ENCODE assay signal across 33 cellular contexts in the genomic region with DNA sequence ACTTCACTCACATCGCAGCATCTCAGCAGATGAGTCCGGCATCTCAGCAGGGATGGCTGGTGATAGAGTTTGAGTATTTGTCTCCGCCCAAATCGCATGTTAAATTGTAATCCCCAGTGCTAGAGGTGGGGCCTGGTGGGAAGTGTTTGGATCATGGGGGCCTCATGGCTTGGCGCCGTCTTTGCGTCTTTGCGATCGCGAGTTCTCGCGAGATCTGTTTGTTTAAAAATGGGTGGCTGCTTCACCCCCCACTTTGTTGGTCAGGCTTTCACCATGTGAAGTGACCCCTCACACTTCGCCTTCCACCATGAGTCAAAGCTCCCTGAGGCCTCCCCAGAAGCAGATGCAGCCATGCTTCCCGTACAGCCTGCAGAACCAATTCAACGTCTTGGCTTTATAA.
"Had no signal": no experiment of that assay in that cellular context is flagged by ENCODE, and none has a peak within 500 bp of the region (broad histone marks: within the 10 kb centered on the region; RNA-seq: fewer than 3 reads in every experiment).

No MANE protein-coding gene starts in this region.

- H3K4me3 Mint-ChIP-seq: activated CD4-positive, alpha-beta memory T cell treated with anti-CD3 and anti-CD28 coated beads for 36 hours; activated CD4-positive, alpha-beta T cell treated with anti-CD3 and anti-CD28 coated beads for 36 hours; activated CD4-positive, alpha-beta T cell treated with anti-CD3 and anti-CD28 coated beads, Interleukin-2, amount 10 ng/mL, durations not matched to agents 24 days and 14 days; activated CD8-positive, alpha-beta memory T cell treated with anti-CD3 and anti-CD28 coated beads, Interleukin-2, amount 10 ng/mL, durations not matched to agents 7 days and 5 days; activated CD8-positive, alpha-beta T cell treated with anti-CD3 and anti-CD28 coated beads, Interleukin-2, amount 10 ng/mL, durations not matched to agents 7 days and 5 days; activated naive CD4-positive, alpha-beta T cell treated with anti-CD3 and anti-CD28 coated beads for 36 hours; activated naive CD4-positive, alpha-beta T cell treated with anti-CD3 and anti-CD28 coated beads, Interleukin-2, amount 50 U/mL, for 24 hours; activated naive CD8-positive, alpha-beta T cell treated with anti-CD3 and anti-CD28 coated beads for 36 hours; activated naive CD8-positive, alpha-beta T cell treated with anti-CD3 and anti-CD28 coated beads, Interleukin-2, amount 50 U/mL, for 24 hours; T-helper 17 cell; T-helper 2 cell treated with Interferon-gamma antibody and Interleukin-4, amounts not matched to agents 5 μg/mL and 100 μg/mL, for 36 hours had no signal

- FAIRE-seq: endometrium, endothelial cell of umbilical vein had no signal

- H3K9me3 ChIP-seq: adrenal gland, body of pancreas, colonic mucosa, esophagus squamous epithelium had no signal

- H3K27me3 Mint-ChIP-seq: activated CD4-positive, alpha-beta memory T cell treated with anti-CD3 and anti-CD28 coated beads for 36 hours; activated CD4-positive, alpha-beta T cell treated with anti-CD3 and anti-CD28 coated beads for 36 hours; activated naive CD4-positive, alpha-beta T cell treated with anti-CD3 and anti-CD28 coated beads, Interleukin-2, amount 50 U/mL, for 24 hours; activated naive CD8-positive, alpha-beta T cell treated with anti-CD3 and anti-CD28 coated beads for 36 hours; activated naive CD8-positive, alpha-beta T cell treated with anti-CD3 and anti-CD28 coated beads, Interleukin-2, amount 50 U/mL, for 24 hours; T-helper 17 cell had no signal

- H3K9me3 Mint-ChIP-seq: activated CD4-positive, alpha-beta memory T cell treated with anti-CD3 and anti-CD28 coated beads for 36 hours; activated CD4-positive, alpha-beta T cell treated with anti-CD3 and anti-CD28 coated beads, Interleukin-2, amount 10 ng/mL, durations not matched to agents 24 days and 14 days; activated naive CD4-positive, alpha-beta T cell treated with anti-CD3 and anti-CD28 coated beads for 36 hours; activated naive CD4-positive, alpha-beta T cell treated with anti-CD3 and anti-CD28 coated beads, Interleukin-2, amount 50 U/mL, for 24 hours; activated naive CD8-positive, alpha-beta T cell treated with anti-CD3 and anti-CD28 coated beads for 36 hours; activated naive CD8-positive, alpha-beta T cell treated with anti-CD3 and anti-CD28 coated beads, Interleukin-2, amount 50 U/mL, for 24 hours; activated T-helper 1 cell treated with anti-CD3 and anti-CD28 coated beads, Interleukin-12 subunit alpha, Interleukin-12 subunit beta, Interleukin-2, Interleukin-4 antibody, amounts not matched to agents 30 ng/mL and 10 ng/mL and 1 ng/mL, durations not matched to agents 14 hours and 24 hours and 36 hours; activated T-helper 2 cell treated with anti-CD3 and anti-CD28 coated beads, Interferon-gamma antibody, Interleukin-2, Interleukin-4, amounts not matched to agents 10 μg/mL and 5 μg/mL and 100 μg/mL, durations not matched to agents 14 hours and 24 hours and 36 hours; T-helper 2 cell treated with Interferon-gamma antibody and Interleukin-4, amounts not matched to agents 5 μg/mL and 100 μg/mL, for 36 hours had no signal

- H3K27ac ChIP-seq: adrenal gland, body of pancreas, colonic mucosa, epithelial cell of prostate, esophagus squamous epithelium had no signal

- ATAC-seq: activated CD4-positive, alpha-beta T cell treated with anti-CD3 and anti-CD28 coated beads for 36 hours; activated CD8-positive, alpha-beta memory T cell treated with anti-CD3 and anti-CD28 coated beads, Interleukin-2, amount 10 ng/mL, durations not matched to agents 7 days and 5 days; activated CD8-positive, alpha-beta T cell treated with anti-CD3 and anti-CD28 coated beads, Interleukin-2, amount 10 ng/mL, durations not matched to agents 7 days and 5 days; activated naive CD8-positive, alpha-beta T cell treated with anti-CD3 and anti-CD28 coated beads, Interleukin-2, amount 50 U/mL, for 24 hours; body of pancreas; T-helper 17 cell had no signal

- H3K36me3 ChIP-seq: adrenal gland, colonic mucosa had no signal

- DNase-seq: activated CD4-positive, alpha-beta memory T cell treated with anti-CD3 and anti-CD28 coated beads for 36 hours; activated CD4-positive, alpha-beta T cell treated with anti-CD3 and anti-CD28 coated beads for 36 hours; activated CD4-positive, alpha-beta T cell treated with anti-CD3 and anti-CD28 coated beads, Interleukin-2, amount 10 ng/mL, durations not matched to agents 24 days and 14 days; activated CD4-positive, CD25-positive, alpha-beta regulatory T cell; activated CD4-positive, CD25-positive, alpha-beta regulatory T cell treated with anti-CD3 and anti-CD28 coated beads, Interleukin-2, amount 50 U/mL, for 72 hours; activated CD8-positive, alpha-beta memory T cell treated with anti-CD3 and anti-CD28 coated beads, Interleukin-2, amount 10 ng/mL, durations not matched to agents 7 days and 5 days; activated CD8-positive, alpha-beta memory T cell treated with anti-CD3 and anti-CD28 coated beads, Interleukin-2, amount 50 U/mL, for 4 hours; activated CD8-positive, alpha-beta T cell treated with anti-CD3 and anti-CD28 coated beads, Interleukin-2, amount 10 ng/mL, durations not matched to agents 7 days and 5 days; activated effector memory CD4-positive, alpha-beta T cell treated with anti-CD3 and anti-CD28 coated beads, Interleukin-2, amount 50 U/mL, for 16 hours; activated naive CD4-positive, alpha-beta T cell treated with anti-CD3 and anti-CD28 coated beads for 36 hours; activated naive CD8-positive, alpha-beta T cell treated with anti-CD3 and anti-CD28 coated beads for 36 hours; activated naive CD8-positive, alpha-beta T cell treated with anti-CD3 and anti-CD28 coated beads, Interleukin-2, amount 50 U/mL, for 24 hours; activated T-cell treated with anti-CD3 and anti-CD28 coated beads, Interleukin-2, amount 50 U/mL, for 1 hour; activated T-cell treated with anti-CD3 and anti-CD28 coated beads, Interleukin-2, amount 50 U/mL, for 48 hours; adrenal gland; amygdala; aorta; body of pancreas; caudate nucleus; colonic mucosa; effector CD8-positive, alpha-beta T cell; esophagus squamous epithelium; foreskin melanocyte; T-helper 1 cell; T-helper 17 cell; T1000 had no signal

- H3K4me1 ChIP-seq: colonic mucosa had no signal

- H3K27ac Mint-ChIP-seq: activated CD4-positive, alpha-beta memory T cell treated with anti-CD3 and anti-CD28 coated beads for 36 hours; activated CD4-positive, alpha-beta T cell treated with anti-CD3 and anti-CD28 coated beads for 36 hours; activated CD4-positive, alpha-beta T cell treated with anti-CD3 and anti-CD28 coated beads, Interleukin-2, amount 10 ng/mL, durations not matched to agents 24 days and 14 days; activated CD8-positive, alpha-beta memory T cell treated with anti-CD3 and anti-CD28 coated beads, Interleukin-2, amount 10 ng/mL, durations not matched to agents 7 days and 5 days; activated CD8-positive, alpha-beta T cell treated with anti-CD3 and anti-CD28 coated beads, Interleukin-2, amount 10 ng/mL, durations not matched to agents 7 days and 5 days; activated naive CD4-positive, alpha-beta T cell treated with anti-CD3 and anti-CD28 coated beads for 36 hours; activated naive CD4-positive, alpha-beta T cell treated with anti-CD3 and anti-CD28 coated beads, Interleukin-2, amount 50 U/mL, for 24 hours; activated naive CD8-positive, alpha-beta T cell treated with anti-CD3 and anti-CD28 coated beads for 36 hours; activated naive CD8-positive, alpha-beta T cell treated with anti-CD3 and anti-CD28 coated beads, Interleukin-2, amount 50 U/mL, for 24 hours; activated T-helper 1 cell treated with anti-CD3 and anti-CD28 coated beads, Interleukin-12 subunit alpha, Interleukin-12 subunit beta, Interleukin-2, Interleukin-4 antibody, amounts not matched to agents 30 ng/mL and 10 ng/mL and 1 ng/mL, durations not matched to agents 14 hours and 24 hours and 36 hours; activated T-helper 2 cell treated with anti-CD3 and anti-CD28 coated beads, Interferon-gamma antibody, Interleukin-2, Interleukin-4, amounts not matched to agents 10 μg/mL and 5 μg/mL and 100 μg/mL, durations not matched to agents 14 hours and 24 hours and 36 hours; T-helper 17 cell; T-helper 2 cell treated with Interferon-gamma antibody and Interleukin-4, amounts not matched to agents 5 μg/mL and 100 μg/mL, for 36 hours had no signal

- H3K27me3 ChIP-seq: adrenal gland, body of pancreas, colonic mucosa, esophagus squamous epithelium had no signal

- H3K4me3 ChIP-seq: adrenal gland, body of pancreas, colonic mucosa, esophagus squamous epithelium had no signal
